In genomic region chr1:41880261-41880660, GRCh38 we compare ENCODE assay signal across 30 cellular contexts. TPM values are rescaled to one million over a fixed set of nuclear protein-coding genes. Genes with fewer than 3 reads are reported as not detected.
A peak's percentile ranks its signal among the peaks of the same experiment; 100 is the strongest.
DNase-seq lines count a peak whose midpoint lies in the region; ATAC-seq and TF ChIP-seq lines count a peak whose summit lies in the region.
"Had no signal": no experiment of that assay in that cellular context is flagged by ENCODE, and none has a peak within 500 bp of the region (broad histone marks: within the 10 kb centered on the region; RNA-seq: fewer than 3 reads in every experiment).

No MANE protein-coding gene starts in this region.

- peaks cover 20% of the 10 kb centered on the region for H3K4me1 Mint-ChIP-seq in progenitor cell of endocrine pancreas (ENCODE audit: low read depth)

- intact Hi-C loops in Panc1 (cut with micrococcal nuclease; ENCODE audit: unreplicated experiment) = no loop called here
- intact Hi-C loops in spleen (cut with DNase I; ENCODE audit: low total_unique reads) = no loop called here

- CTCF ChIA-PET in Panc1 (lab: Charles Lee) = no interaction called here

- H3K27me3 Mint-ChIP-seq in progenitor cell of endocrine pancreas = peaks cover 8% of the 10 kb centered on the region
- H3K27me3 Mint-ChIP-seq: activated CD8-positive, alpha-beta memory T cell treated with anti-CD3 and anti-CD28 coated beads, Interleukin-2, amount 10 ng/mL, durations not matched to agents 7 days and 5 days; activated naive CD8-positive, alpha-beta T cell treated with anti-CD3 and anti-CD28 coated beads for 36 hours; effector memory CD8-positive, alpha-beta T cell had no signal

- no peaks in the 10 kb centered on the region for H3K27me3 ChIP-seq in Panc1 (ENCODE audit: control insufficient read depth, insufficient read depth, low read length)
- H3K27me3 ChIP-seq in spleen (replicated peaks in 1 of 7) = no peaks in the 10 kb centered on the region
- H3K27me3 ChIP-seq: SJCRH30 had no signal

- H3K9me3 Mint-ChIP-seq in progenitor cell of endocrine pancreas (ENCODE audit: low read depth) = no peaks in the 10 kb centered on the region
- H3K9me3 Mint-ChIP-seq: activated naive CD8-positive, alpha-beta T cell treated with anti-CD3 and anti-CD28 coated beads for 36 hours; activated T-cell treated with anti-CD3 and anti-CD28 coated beads, Interleukin-2, amount 50 U/mL, for 4 hours; effector memory CD8-positive, alpha-beta T cell; natural killer cell had no signal

- H3K4me3 Mint-ChIP-seq in progenitor cell of endocrine pancreas (ENCODE audit: low read depth) = no peak overlapping the region
- H3K4me3 Mint-ChIP-seq: activated CD8-positive, alpha-beta memory T cell treated with anti-CD3 and anti-CD28 coated beads, Interleukin-2, amount 10 ng/mL, durations not matched to agents 7 days and 5 days; activated naive CD8-positive, alpha-beta T cell treated with anti-CD3 and anti-CD28 coated beads for 36 hours; activated T-cell treated with anti-CD3 and anti-CD28 coated beads, Interleukin-2, amount 50 U/mL, for 4 hours; effector memory CD8-positive, alpha-beta T cell; natural killer cell had no signal

- H3K9me3 ChIP-seq in Panc1 (ENCODE audit: control insufficient read depth, insufficient read depth, low read depth, low read length) = no peaks in the 10 kb centered on the region
- H3K9me3 ChIP-seq in spleen = no peaks in the 10 kb centered on the region
- H3K9me3 ChIP-seq: SJCRH30 had no signal

- no peak overlapping the region for H3K4me3 ChIP-seq in Panc1 (ENCODE audit: low read depth in 2 of 2, low read length in 2 of 2)
- H3K4me3 ChIP-seq in spleen = no peak overlapping the region
- H3K4me3 ChIP-seq: SJCRH30, skin epidermis had no signal

- 68 to 94% (median 82%) methylated on average over 3 to 4 of the region's 4 CpGs for WGBS in spleen, 5 donors

- peak; percentile 66 for ATAC-seq in Panc1
- ATAC-seq in esophagus mucosa = no peak
- ATAC-seq: activated CD8-positive, alpha-beta memory T cell treated with anti-CD3 and anti-CD28 coated beads, Interleukin-2, amount 10 ng/mL, durations not matched to agents 7 days and 5 days; activated T-cell treated with anti-CD3 and anti-CD28 coated beads, Interleukin-2, amount 50 U/mL, for 4 hours; effector memory CD8-positive, alpha-beta T cell; natural killer cell had no signal

- H3K36me3 Mint-ChIP-seq in progenitor cell of endocrine pancreas (ENCODE audit: insufficient read depth) = no peaks in the 10 kb centered on the region
- H3K36me3 Mint-ChIP-seq: activated CD8-positive, alpha-beta memory T cell treated with anti-CD3 and anti-CD28 coated beads, Interleukin-2, amount 10 ng/mL, durations not matched to agents 7 days and 5 days; activated naive CD8-positive, alpha-beta T cell treated with anti-CD3 and anti-CD28 coated beads for 36 hours; natural killer cell had no signal

- no peak for TF ChIP-seq POLR2A in spleen (IDR thresholded peaks at IDR 0.05)

- H3K36me3 ChIP-seq in Panc1 (ENCODE audit: control insufficient read depth, insufficient read depth, low read length) (no peaks in the 10 kb centered on the region), spleen (no peaks in the 10 kb centered on the region)
- H3K36me3 ChIP-seq: SJCRH30 had no signal

- TF ChIP-seq CTCF in Panc1 (IDR thresholded peaks at IDR 0.05) (no peak), spleen (IDR thresholded peaks at IDR 0.05 in 8 of 11, conservative IDR thresholded peaks at IDR 0.05 in 3 of 11) (no peak), progenitor cell of endocrine pancreas (IDR thresholded peaks at IDR 0.05; ENCODE audit: unreplicated experiment) (no peak)

- peaks cover 23% of the 10 kb centered on the region for H3K4me1 ChIP-seq in Panc1 (ENCODE audit: control insufficient read depth, insufficient read depth, low read length)
- H3K4me1 ChIP-seq in spleen = peaks cover 0 to 19% (median 6%) of the 10 kb centered on the region in 6 donors

- H3K27ac Mint-ChIP-seq in progenitor cell of endocrine pancreas = no peak overlapping the region
- H3K27ac Mint-ChIP-seq: activated CD8-positive, alpha-beta memory T cell treated with anti-CD3 and anti-CD28 coated beads, Interleukin-2, amount 10 ng/mL, durations not matched to agents 7 days and 5 days; activated naive CD8-positive, alpha-beta T cell treated with anti-CD3 and anti-CD28 coated beads for 36 hours; effector memory CD8-positive, alpha-beta T cell had no signal

- in situ Hi-C loops in Panc1 (cut with HindIII; ENCODE audit: low pct_unique_long_range_greater_than_20kb, low sequenced_read_pairs) = no loop called here

- no TSS peak for BruUV-seq in Panc1 (replicated peaks; lab: Mats Ljungman, UMichigan)

- POLR2A ChIA-PET in Panc1 (lab: Charles Lee) = no interaction called here

- peak overlapping the region; percentile 62 for H3K27ac ChIP-seq in Panc1 (ENCODE audit: low read length)
- H3K27ac ChIP-seq in spleen = no peak overlapping the region
- H3K27ac ChIP-seq: HL-60, KMS-11, SJCRH30, skin epidermis had no signal

- DNase-seq in DMS53 treated with DMSO at 0.1 percent for 48 hours (lab: John Stamatoyannopoulos, UW; ENCODE audit: unreplicated experiment) = peak; percentile 16
- peak; percentile 64 for DNase-seq in H4 (ENCODE audit: low spot score)
- no peak for DNase-seq in Panc1 (ENCODE audit: low read depth, low spot score)
- peak; percentile 52 for DNase-seq in kidney tubule cell (ENCODE audit: low spot score)
- no peak for DNase-seq in spleen
- no peak for DNase-seq in progenitor cell of endocrine pancreas (ENCODE audit: low spot score, unreplicated experiment)
- DNase-seq in iPS-NIHi7 (ENCODE audit: extremely low spot score) = no peak
- DNase-seq: activated CD4-positive, CD25-positive, alpha-beta regulatory T cell; activated CD8-positive, alpha-beta memory T cell treated with anti-CD3 and anti-CD28 coated beads, Interleukin-2, amount 10 ng/mL, durations not matched to agents 7 days and 5 days; activated gamma-delta T cell; activated naive CD8-positive, alpha-beta T cell treated with anti-CD3 and anti-CD28 coated beads for 36 hours; activated T-cell treated with anti-CD3 and anti-CD28 coated beads, Interleukin-2, amount 50 U/mL, for 4 hours; aorta; C1 segment of cervical spinal cord; central memory CD4-positive, alpha-beta T cell; effector memory CD8-positive, alpha-beta T cell; erythroblast; H7; head of caudate nucleus; kidney; natural killer cell; NCI-H2107; NCI-H345; NCI-H774; SJCRH30; stimulated activated naive CD4-positive, alpha-beta T cell treated with Interleukin-2 at 50 U/mL for 16 hours had no signal

RNA-seq across cellular contexts. Expression of gene HIVEP3, which starts 38.5 kb away (rescaled TPM):
- total RNA-seq in H4 (2014; rRNA removed; shearing (Covaris generic)) = 2.1 and 3.1 TPM in 2 replicates
- total RNA-seq in Panc1 (2021; ENCODE audit: unreplicated experiment) = 6.0 TPM
- 10.1 TPM for polyA plus RNA-seq in Panc1 (2012; ENCODE audit: insufficient read length)
- total RNA-seq in spleen = 10 to 100 TPM in 4 of 7 donors, 1 to 10 TPM in 3; 5.6 to 21.2 (median 11.0) TPM
- 1 to 10 TPM; 2.4 to 4.7 (median 2.5) TPM for polyA plus RNA-seq in spleen
- total RNA-seq in esophagus mucosa = 7.0 TPM
- 1.1 and 1.6 TPM in 2 replicates for total RNA-seq in progenitor cell of endocrine pancreas

Comparison
In these comparisons a context has a peak if more than half of its experiments do, and no peak if none do; other contexts are left out.
1. DNase-seq: peak in DMS53 treated with DMSO at 0.1 percent for 48 hours (single experiment), H4 (single experiment) and kidney tubule cell (single experiment); none in Panc1 (single experiment), spleen (single experiment), progenitor cell of endocrine pancreas (single experiment) and iPS-NIHi7 (single experiment).